In genomic region chr16:4323071-4323844, GRCh38 we compare ENCODE assay signal across 11 cellular contexts. TPM values are rescaled to one million over a fixed set of nuclear protein-coding genes. Genes with fewer than 3 reads are reported as not detected.
DNase-seq lines count a peak whose midpoint lies in the region.
"Had no signal": no experiment of that assay in that cellular context is flagged by ENCODE, and none has a peak within 500 bp of the region (broad histone marks: within the 10 kb centered on the region; RNA-seq: fewer than 3 reads in every experiment).

No MANE protein-coding gene starts in this region.

- H3K36me3 ChIP-seq in urinary bladder (ENCODE audit: insufficient read depth), result no peaks in the 10 kb centered on the region

- H3K4me3 ChIP-seq in urinary bladder (ENCODE audit: low read depth, low read length), result no peak overlapping the region

- peak overlapping the region; percentile 83 for H3K27ac ChIP-seq in urinary bladder (ENCODE audit: low read depth)

- DNase-seq in SW480 (ENCODE audit: low spot score) (peak; percentile 34), globus pallidus (ENCODE audit: low spot score) (peak; percentile 50), occipital lobe (lab: John Stamatoyannopoulos, UW) (peak; percentile 21), dermis blood vessel endothelial cell (no peak), NCI-H524 (lab: John Stamatoyannopoulos, UW) (no peak), NCI-H1092 (lab: John Stamatoyannopoulos, UW) (no peak)
- DNase-seq: activated B cell treated with CpG ODN at 0.5 μM for 24 hours, immature natural killer cell, NCI-H1417 treated with DMSO at 0.1 percent for 48 hours had no signal

- H3K4me1 ChIP-seq in urinary bladder (ENCODE audit: insufficient read depth), result peaks cover 2% of the 10 kb centered on the region

- WGBS in urinary bladder, result 57% methylated on average over 21 of the region's 21 CpGs

RNA-seq across cellular contexts. Expression of gene GLIS2, which starts 7.4 kb away (rescaled TPM):
- total RNA-seq in occipital lobe (5.1 TPM), urinary bladder (6.1 TPM), dermis blood vessel endothelial cell (0.79 and 1.2 TPM in 2 replicates)
- 22.1 TPM for polyA plus RNA-seq in urinary bladder
- total RNA-seq: activated B cell treated with CpG ODN at 0.5 μM for 24 hours had no signal
- polyA plus RNA-seq: immature natural killer cell had no signal

RNA-seq across cellular contexts. Expression of gene PAM16, which starts 27.9 kb away (rescaled TPM):
- total RNA-seq in occipital lobe (21.2 TPM), urinary bladder (8.6 TPM), dermis blood vessel endothelial cell (11.6 and 15.5 TPM in 2 replicates)
- polyA plus RNA-seq in urinary bladder, result 48.9 TPM

RNA-seq across cellular contexts. Expression of gene VASN, which starts 48.4 kb away (rescaled TPM):
- 2.5 TPM for total RNA-seq in occipital lobe
- 20.8 TPM for total RNA-seq in urinary bladder
- polyA plus RNA-seq in urinary bladder, result 47.6 TPM
- 1.9 and 2.2 TPM in 2 replicates for total RNA-seq in dermis blood vessel endothelial cell
- total RNA-seq: activated T-helper 2 cell treated with anti-CD3 and anti-CD28 coated beads, Interferon-gamma antibody, Interleukin-2, Interleukin-4, amounts not matched to agents 10 μg/mL and 5 μg/mL and 100 μg/mL, durations not matched to agents 14 hours and 24 hours and 36 hours had no signal

RNA-seq across cellular contexts. Expression of gene TFAP4, which starts 50.4 kb away (rescaled TPM):
- total RNA-seq in occipital lobe, result 13.7 TPM
- total RNA-seq in urinary bladder, result 6.1 TPM
- polyA plus RNA-seq in urinary bladder, result 7.3 TPM
- 4.1 and 7.3 TPM in 2 replicates for total RNA-seq in dermis blood vessel endothelial cell

Comparison
In these comparisons a context has a peak if more than half of its experiments do, and no peak if none do; other contexts are left out.
1. DNase-seq: peak in SW480 (single experiment), globus pallidus (single experiment) and occipital lobe (single experiment); none in dermis blood vessel endothelial cell (single experiment), NCI-H524 (0 of 2) and NCI-H1092 (single experiment).